ENCODE assay signal across 21 cellular contexts in the genomic region with DNA sequence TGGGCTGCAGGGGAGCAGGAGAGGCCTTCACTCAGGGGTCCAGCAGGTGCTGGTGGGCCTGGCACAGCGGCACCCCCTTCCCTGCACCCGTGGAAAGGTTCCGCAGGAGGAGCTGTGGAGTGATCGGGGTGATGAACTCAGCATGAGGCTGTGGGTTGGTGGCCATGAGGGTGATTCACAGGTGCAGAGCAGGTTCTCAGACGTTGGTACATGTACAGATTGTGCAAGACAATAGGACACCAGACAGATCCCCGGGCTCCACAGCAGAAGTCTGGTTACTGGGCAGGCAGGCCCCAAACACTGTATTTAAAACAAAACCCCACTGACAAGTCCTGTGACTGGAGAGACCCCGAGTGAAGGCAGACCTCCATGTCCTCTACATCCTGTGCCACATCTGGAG.
"Had no signal": no experiment of that assay in that cellular context is flagged by ENCODE, and none has a peak within 500 bp of the region (broad histone marks: within the 10 kb centered on the region; RNA-seq: fewer than 3 reads in every experiment).

No MANE protein-coding gene starts in this region.

- H3K27me3 ChIP-seq: esophagus squamous epithelium, ovary, thyroid gland, upper lobe of left lung, vagina had no signal

- H3K36me3 Mint-ChIP-seq: stimulated activated memory B cell treated with anti-CD40 and anti-IgM and Interleukin-4, amounts not matched to agents 10 μg/mL and 1 μg/mL and 100 μg/mL, for 72 hours had no signal

- H3K36me3 ChIP-seq: esophagus squamous epithelium, ovary, stomach, thyroid gland, upper lobe of left lung, vagina had no signal

- H3K27me3 Mint-ChIP-seq: stimulated activated memory B cell treated with anti-CD40 and anti-IgM and Interleukin-4, amounts not matched to agents 10 μg/mL and 1 μg/mL and 100 μg/mL, for 72 hours had no signal

- ATAC-seq: activated CD4-positive, alpha-beta T cell treated with anti-CD3 and anti-CD28 coated beads for 36 hours; left lobe of liver; mucosa of descending colon; natural killer cell treated with Interleukin-12 subunit alpha and Interleukin-12 subunit beta and Interleukin-15 and Interleukin-18, amount 100 ng/mL, for 72 hours; sciatic nerve; stimulated activated memory B cell treated with anti-CD40 and anti-IgM and Interleukin-4, amounts not matched to agents 10 μg/mL and 1 μg/mL and 100 μg/mL, for 72 hours had no signal

- DNase-seq: activated CD4-positive, alpha-beta T cell treated with anti-CD3 and anti-CD28 coated beads for 36 hours; activated CD4-positive, CD25-positive, alpha-beta regulatory T cell; activated gamma-delta T cell; activated naive CD4-positive, alpha-beta T cell treated with anti-CD3 and anti-CD28 coated beads, Interleukin-2, amount 50 U/mL, for 16 hours; cortex of kidney; esophagus squamous epithelium; kidney glomerular epithelial cell; mucosa of descending colon; ovary; small intestine; stimulated activated CD4-positive, alpha-beta T cell treated with anti-CD3 and anti-CD28 coated beads, Interleukin-4, amount 100 ng/mL, for 24 hours; stomach; thyroid gland had no signal

- H3K4me3 Mint-ChIP-seq: activated CD4-positive, alpha-beta T cell treated with anti-CD3 and anti-CD28 coated beads for 36 hours; natural killer cell treated with Interleukin-12 subunit alpha and Interleukin-12 subunit beta and Interleukin-15 and Interleukin-18, amount 100 ng/mL, for 72 hours; stimulated activated memory B cell treated with anti-CD40 and anti-IgM and Interleukin-4, amounts not matched to agents 10 μg/mL and 1 μg/mL and 100 μg/mL, for 72 hours had no signal

- H3K4me1 Mint-ChIP-seq: activated CD4-positive, alpha-beta T cell treated with anti-CD3 and anti-CD28 coated beads for 36 hours; stimulated activated memory B cell treated with anti-CD40 and anti-IgM and Interleukin-4, amounts not matched to agents 10 μg/mL and 1 μg/mL and 100 μg/mL, for 72 hours had no signal

- H3K4me3 ChIP-seq: esophagus squamous epithelium, lung, mucosa of descending colon, ovary, stomach, thyroid gland, upper lobe of left lung, vagina had no signal

- H3K27ac ChIP-seq: esophagus squamous epithelium, ovary, stomach, thyroid gland, upper lobe of left lung, vagina had no signal

- H3K9me3 ChIP-seq: ovary, thyroid gland, upper lobe of left lung, vagina had no signal

- H3K4me1 ChIP-seq: esophagus squamous epithelium, stomach, thyroid gland, upper lobe of left lung, vagina had no signal

- H3K27ac Mint-ChIP-seq: activated CD4-positive, alpha-beta T cell treated with anti-CD3 and anti-CD28 coated beads for 36 hours; natural killer cell treated with Interleukin-12 subunit alpha and Interleukin-12 subunit beta and Interleukin-15 and Interleukin-18, amount 100 ng/mL, for 72 hours; progenitor cell of endocrine pancreas; stimulated activated memory B cell treated with anti-CD40 and anti-IgM and Interleukin-4, amounts not matched to agents 10 μg/mL and 1 μg/mL and 100 μg/mL, for 72 hours had no signal
